In genomic region chr19:48754950-48755645, GRCh38 we compare ENCODE assay signal across 19 cellular contexts. TPM values are rescaled to one million over a fixed set of nuclear protein-coding genes. Genes with fewer than 3 reads are reported as not detected.
DNase-seq lines count a peak whose midpoint lies in the region; ATAC-seq and TF ChIP-seq lines count a peak whose summit lies in the region.
"Had no signal": no experiment of that assay in that cellular context is flagged by ENCODE, and none has a peak within 500 bp of the region (broad histone marks: within the 10 kb centered on the region; RNA-seq: fewer than 3 reads in every experiment).

TSS of gene FGF21 (plus strand) at chr19:48755524. CDS start at chr19:48756237, 713 bp downstream.

- no peak within 1 kb of the TSS for H3K4me3 Mint-ChIP-seq in dendritic cell treated with granulocyte-macrophage colony-stimulating factor and Interleukin-4, amounts not matched to agents 40 ng/mL and 50 ng/mL, for 4 days

- H3K27ac ChIP-seq in psoas muscle = no peak within 1 kb of the TSS
- H3K27ac ChIP-seq: C4-2B had no signal

- peak within 1 kb of the TSS; percentile 26 for H3K27ac Mint-ChIP-seq in dendritic cell treated with granulocyte-macrophage colony-stimulating factor and Interleukin-4, amounts not matched to agents 40 ng/mL and 50 ng/mL, for 4 days

- ATAC-seq in psoas muscle (peak; percentile 60 to 76 (median 68)), HG03139 (IDR thresholded peaks at IDR 0.05; ENCODE audit: unreplicated experiment) (no peak)
- ATAC-seq: right cardiac atrium had no signal

- H3K36me3 Mint-ChIP-seq in dendritic cell treated with granulocyte-macrophage colony-stimulating factor and Interleukin-4, amounts not matched to agents 40 ng/mL and 50 ng/mL, for 4 days (ENCODE audit: low read depth) = no peaks in the 10 kb centered on the region

- H3K4me3 ChIP-seq in H7 (ENCODE audit: insufficient read depth, low read depth, low read length) (no peak within 1 kb of the TSS), psoas muscle (no peak within 1 kb of the TSS)

- no peaks in the 10 kb centered on the region for H3K9me3 Mint-ChIP-seq in dendritic cell treated with granulocyte-macrophage colony-stimulating factor and Interleukin-4, amounts not matched to agents 40 ng/mL and 50 ng/mL, for 4 days
- H3K9me3 Mint-ChIP-seq: nephron had no signal

- peaks cover 23% of the 10 kb centered on the region for H3K4me1 ChIP-seq in psoas muscle

- WGBS in psoas muscle, 3 donors = 44 to 69% (median 56%) methylated on average over 6 of the region's 6 CpGs

- no peaks in the 10 kb centered on the region for H3K9me3 ChIP-seq in psoas muscle
- H3K9me3 ChIP-seq: SK-N-SH had no signal

- peaks cover 8% of the 10 kb centered on the region; the same call in 1 of the 2 replicates for H3K27me3 ChIP-seq in H7 (ENCODE audit: control insufficient read depth, insufficient read depth, low read length)
- no peaks in the 10 kb centered on the region for H3K27me3 ChIP-seq in psoas muscle (ENCODE audit: insufficient read depth in 3 of 3, low read length in 2 of 3)

- no peak for TF ChIP-seq CTCF in psoas muscle (IDR thresholded peaks at IDR 0.05)

- peaks cover 26% of the 10 kb centered on the region for H3K4me1 Mint-ChIP-seq in dendritic cell treated with granulocyte-macrophage colony-stimulating factor and Interleukin-4, amounts not matched to agents 40 ng/mL and 50 ng/mL, for 4 days (ENCODE audit: low read depth)

- intact Hi-C loops in dendritic cell treated with granulocyte-macrophage colony-stimulating factor and Interleukin-4, amounts not matched to agents 40 ng/mL and 50 ng/mL, for 4 days (cut with micrococcal nuclease) = no loop called here
- intact Hi-C loops in psoas muscle (cut with DNase I) = no loop called here

- DNase-seq in H7 (peak; percentile 71), NCI-H2107 (lab: John Stamatoyannopoulos, UW) (peak; percentile 24), psoas muscle (peak; percentile 60 to 78), germinal center (ENCODE audit: low spot score) (no peak)
- DNase-seq in activated CD8-positive, alpha-beta memory T cell treated with anti-CD3 and anti-CD28 coated beads, Interleukin-2, amount 50 U/mL, for 4 hours = no peak
- DNase-seq: activated naive CD4-positive, alpha-beta T cell treated with Interleukin-2 at 50 U/mL for 16 hours; NCI-H2081 treated with DMSO at 0.1 percent for 48 hours; right cardiac atrium; SK-N-SH; stimulated activated CD4-positive, alpha-beta T cell treated with anti-CD3 and anti-CD28 coated beads, Interleukin-4, amount 100 ng/mL, for 4 hours; trophoblast cell had no signal

- H3K36me3 ChIP-seq in H7 (replicated peaks; ENCODE audit: control insufficient read depth, insufficient read depth, low read length) = peaks cover 6% of the 10 kb centered on the region
- H3K36me3 ChIP-seq in psoas muscle (ENCODE audit: insufficient read depth in 1 of 2, low read depth in 1 of 2) = no peaks in the 10 kb centered on the region

- peaks cover 75% of the 10 kb centered on the region for H3K27me3 Mint-ChIP-seq in dendritic cell treated with granulocyte-macrophage colony-stimulating factor and Interleukin-4, amounts not matched to agents 40 ng/mL and 50 ng/mL, for 4 days

RNA-seq across cellular contexts. Expression of gene FGF21, which starts in this region (rescaled TPM):
- 0.35 TPM in 1 of 2 replicates, not detected in the other for total RNA-seq in H7 (2014; rRNA removed; shearing (Covaris generic))
- 1 to 10 TPM in 2 of 4 donors, not detected in 2; 1.7 to 6.2 TPM for total RNA-seq in psoas muscle
- under 1 TPM in 2 of 3 donors, not detected in 1; 0.06 to 0.31 TPM for polyA plus RNA-seq in psoas muscle
- total RNA-seq: activated CD8-positive, alpha-beta memory T cell treated with anti-CD3 and anti-CD28 coated beads for 36 hours; H4; LHCN-M2; lower leg skin; right cardiac atrium had no signal
- polyA plus RNA-seq: right cardiac atrium, SK-N-SH had no signal

Comparison
In these comparisons a context has a peak if more than half of its experiments do, and no peak if none do; other contexts are left out.
1. Peak in DNase-seq in H7; RNA of the gene not detected or under 1 TPM.
2. DNase-seq: peak in NCI-H2107 (single experiment) and psoas muscle (2 of 2); none in activated CD8-positive, alpha-beta memory T cell treated with anti-CD3 and anti-CD28 coated beads, Interleukin-2, amount 50 U/mL, for 4 hours (single experiment) and germinal center (single experiment).